8 cellular contexts compared by ENCODE assay signal in genomic region chr11:10654211-10655150, GRCh38. TPM values are rescaled to one million over a fixed set of nuclear protein-coding genes. Genes with fewer than 3 reads are reported as not detected.
A peak's percentile ranks its signal among the peaks of the same experiment; 100 is the strongest.
DNase-seq lines count a peak whose midpoint lies in the region; ATAC-seq and TF ChIP-seq lines count a peak whose summit lies in the region.

No MANE protein-coding gene starts in this region.

- peak; percentile 47 for ATAC-seq in HG02759 (IDR thresholded peaks at IDR 0.05; ENCODE audit: unreplicated experiment)
- peak; percentile 68 to 74 (median 73) for ATAC-seq in heart left ventricle

- H3K27me3 ChIP-seq in heart left ventricle: no peaks in the 10 kb centered on the region

- WGBS in heart left ventricle, 4 donors: 53 to 62% (median 55%) methylated on average over 3 of the region's 3 CpGs

- peak; percentile 49 to 81 (median 68) for TF ChIP-seq CTCF in heart left ventricle (IDR thresholded peaks at IDR 0.05)

- H3K4me1 ChIP-seq in heart left ventricle: peaks cover 3 to 70% (median 25%) of the 10 kb centered on the region in 12 donors

- TF ChIP-seq POLR2A in heart left ventricle (IDR thresholded peaks at IDR 0.05): no peak

- no peaks in the 10 kb centered on the region for H3K9me3 ChIP-seq in heart left ventricle

- no peak overlapping the region for H3K4me3 ChIP-seq in heart left ventricle

- DNase-seq in activated T-cell treated with anti-CD3 and anti-CD28 coated beads for 1 hour (ENCODE audit: low read depth): peak; percentile 6
- DNase-seq in activated T-cell treated with anti-CD3 and anti-CD28 coated beads, Interleukin-2, amount 50 U/mL, for 1 hour: no peak
- peak; percentile 61 for DNase-seq in NCI-H82 (lab: John Stamatoyannopoulos, UW)
- DNase-seq in activated naive CD4-positive, alpha-beta T cell treated with anti-CD3 and anti-CD28 coated beads, Interleukin-2, amount 50 U/mL, for 16 hours: peak; percentile 21
- DNase-seq in heart left ventricle: no peak
- peak; percentile 27 for DNase-seq in retina
- DNase-seq in GOT3 (lab: John Stamatoyannopoulos, UW): no peak

- H3K36me3 ChIP-seq in heart left ventricle: no peaks in the 10 kb centered on the region

- peak overlapping the region in 7 of 12 donors; percentile 13 to 77 (median 60) for H3K27ac ChIP-seq in heart left ventricle

- intact Hi-C loops in heart left ventricle (cut with DNase I): loop anchor here (1.0 to 10.0 kb wide), 15 partner anchors 43 to 250 kb away; partner anchors contain the start of genes LYVE1 (in 5 of the 10) and RNF141 (in 3 of the 10)

RNA-seq across cellular contexts. Expression of gene IRAG1, which starts 39.1 kb away (rescaled TPM):
- total RNA-seq in heart left ventricle: 10 to 100 TPM in 1 of 9 donors, 1 to 10 TPM in 8; 3.7 to 10.6 (median 6.2) TPM
- 1 to 10 TPM; 3.0 to 3.4 TPM for polyA plus RNA-seq in heart left ventricle

Comparison
In these comparisons a context has a peak if more than half of its experiments do, and no peak if none do; other contexts are left out.
1. DNase-seq: peak in activated T-cell treated with anti-CD3 and anti-CD28 coated beads for 1 hour (single experiment), NCI-H82 (single experiment), activated naive CD4-positive, alpha-beta T cell treated with anti-CD3 and anti-CD28 coated beads, Interleukin-2, amount 50 U/mL, for 16 hours (single experiment) and retina (single experiment); none in activated T-cell treated with anti-CD3 and anti-CD28 coated beads, Interleukin-2, amount 50 U/mL, for 1 hour (single experiment), heart left ventricle (0 of 5) and GOT3 (single experiment).